8 cellular contexts compared by ENCODE assay signal in genomic region chr5:135426102-135427082, GRCh38. TPM values are rescaled to one million over a fixed set of nuclear protein-coding genes. Genes with fewer than 3 reads are reported as not detected.
A peak's percentile ranks its signal among the peaks of the same experiment; 100 is the strongest.
DNase-seq lines count a peak whose midpoint lies in the region; ATAC-seq and TF ChIP-seq lines count a peak whose summit lies in the region.

No MANE protein-coding gene starts in this region.

- TF ChIP-seq POLR2A in suprapubic skin (IDR thresholded peaks at IDR 0.05): no peak

- 68% methylated on average over 7 of the region's 7 CpGs for WGBS in suprapubic skin

- DNase-seq in GM13976 (ENCODE audit: low spot score) (peak; percentile 65), NCI-H2029 (lab: John Stamatoyannopoulos, UW) (peak; percentile 56), left ventricle myocardium superior (no peak), suprapubic skin (ENCODE audit: low spot score in 2 of 2) (no peak), NCI-H774 (lab: John Stamatoyannopoulos, UW) (no peak)
- peak; percentile 58 for DNase-seq in activated CD4-positive, alpha-beta T cell treated with anti-CD3 and anti-CD28 coated beads, Interleukin-2, amount 10 ng/mL, durations not matched to agents 7 days and 5 days

- POLR2A ChIA-PET in activated CD4-positive, alpha-beta T cell treated with anti-CD3 and anti-CD28 coated beads, Interleukin-2, amount 10 ng/mL, durations not matched to agents 7 days and 5 days (lab: Charles Lee): no interaction called here

- H3K4me1 ChIP-seq in suprapubic skin: no peaks in the 10 kb centered on the region

- no peak overlapping the region for H3K27ac ChIP-seq in C4-2B
- H3K27ac ChIP-seq in suprapubic skin: no peak overlapping the region

- H3K9me3 Mint-ChIP-seq in activated CD4-positive, alpha-beta T cell treated with anti-CD3 and anti-CD28 coated beads, Interleukin-2, amount 10 ng/mL, durations not matched to agents 7 days and 5 days: peaks cover 2% of the 10 kb centered on the region

- no peaks in the 10 kb centered on the region for H3K36me3 Mint-ChIP-seq in activated CD4-positive, alpha-beta T cell treated with anti-CD3 and anti-CD28 coated beads, Interleukin-2, amount 10 ng/mL, durations not matched to agents 7 days and 5 days (ENCODE audit: low read depth)

- in situ Hi-C loops in GM13976 (cut with MboI; ENCODE audit: low sequenced_read_pairs, unreplicated experiment): no loop called here

- H3K27ac Mint-ChIP-seq in activated CD4-positive, alpha-beta T cell treated with anti-CD3 and anti-CD28 coated beads, Interleukin-2, amount 10 ng/mL, durations not matched to agents 7 days and 5 days: peak overlapping the region; percentile 84

- ATAC-seq in HG02852 (IDR thresholded peaks at IDR 0.05; ENCODE audit: unreplicated experiment) (peak; percentile 77), left ventricle myocardium superior (peak; percentile 62)

- CTCF ChIA-PET in activated CD4-positive, alpha-beta T cell treated with anti-CD3 and anti-CD28 coated beads, Interleukin-2, amount 10 ng/mL, durations not matched to agents 7 days and 5 days (lab: Charles Lee): interaction anchor here (0.6 to 3.0 kb wide), 12 partner anchors 9 to 274 kb away, joined by 3 to 11 read pairs (median 3); partner anchors contain the start of gene MACROH2A1

- H3K4me3 Mint-ChIP-seq in activated CD4-positive, alpha-beta T cell treated with anti-CD3 and anti-CD28 coated beads, Interleukin-2, amount 10 ng/mL, durations not matched to agents 7 days and 5 days: no peak overlapping the region

- peaks cover 5% of the 10 kb centered on the region for H3K27me3 ChIP-seq in suprapubic skin

- H3K27me3 Mint-ChIP-seq in activated CD4-positive, alpha-beta T cell treated with anti-CD3 and anti-CD28 coated beads, Interleukin-2, amount 10 ng/mL, durations not matched to agents 7 days and 5 days: peaks cover 21% of the 10 kb centered on the region

- no peak for TF ChIP-seq EP300 in suprapubic skin (IDR thresholded peaks at IDR 0.05)

- H3K4me1 Mint-ChIP-seq in activated CD4-positive, alpha-beta T cell treated with anti-CD3 and anti-CD28 coated beads, Interleukin-2, amount 10 ng/mL, durations not matched to agents 7 days and 5 days: peaks cover 22% of the 10 kb centered on the region

- no peaks in the 10 kb centered on the region for H3K36me3 ChIP-seq in suprapubic skin

- H3K4me3 ChIP-seq in suprapubic skin: no peak overlapping the region

- intact Hi-C loops in left ventricle myocardium superior (cut with micrococcal nuclease): no loop called here

- H3K9me3 ChIP-seq in suprapubic skin: peaks cover 7% of the 10 kb centered on the region

- TF ChIP-seq CTCF in C4-2B (conservative IDR thresholded peaks at IDR 0.05) (peak; percentile 88), GM13976 (IDR thresholded peaks at IDR 0.05; ENCODE audit: borderline replicate concordance, control extremely low read depth, extremely low read depth, insufficient read depth, missing control alignments) (peak; percentile 71), suprapubic skin (IDR thresholded peaks at IDR 0.05) (peak; percentile 22 to 52)

RNA-seq across cellular contexts. Expression of gene DCANP1, which starts 20.8 kb away (rescaled TPM):
- not detected for total RNA-seq in activated CD4-positive, alpha-beta T cell treated with anti-CD3 and anti-CD28 coated beads, Interleukin-2, amount 10 ng/mL, durations not matched to agents 7 days and 5 days
- total RNA-seq in left ventricle myocardium superior (not detected), suprapubic skin (not detected)

RNA-seq across cellular contexts. Expression of gene TIFAB, which starts 25.8 kb away (rescaled TPM):
- total RNA-seq in activated CD4-positive, alpha-beta T cell treated with anti-CD3 and anti-CD28 coated beads, Interleukin-2, amount 10 ng/mL, durations not matched to agents 7 days and 5 days: not detected
- not detected for total RNA-seq in left ventricle myocardium superior
- total RNA-seq in suprapubic skin: under 1 TPM in 1 of 4 donors, not detected in 3; 0.08 TPM

RNA-seq across cellular contexts. Expression of gene MACROH2A1, which starts 27.4 kb away (rescaled TPM):
- total RNA-seq in activated CD4-positive, alpha-beta T cell treated with anti-CD3 and anti-CD28 coated beads, Interleukin-2, amount 10 ng/mL, durations not matched to agents 7 days and 5 days: 100 to 1,000 TPM; 287 to 297 TPM
- total RNA-seq in left ventricle myocardium superior (119 TPM), suprapubic skin (100 to 1,000 TPM; 196 to 251 (median 209) TPM)

Comparison
In these comparisons a context has a peak if more than half of its experiments do, and no peak if none do; other contexts are left out.
1. CTCF ChIP-seq: peak in every context shown above with its lines; median percentile 88 in C4-2B; 71 in GM13976; 37 in suprapubic skin.
2. DNase-seq: peak in GM13976 (single experiment), NCI-H2029 (single experiment) and activated CD4-positive, alpha-beta T cell treated with anti-CD3 and anti-CD28 coated beads, Interleukin-2, amount 10 ng/mL, durations not matched to agents 7 days and 5 days (single experiment); none in left ventricle myocardium superior (single experiment), suprapubic skin (0 of 2) and NCI-H774 (single experiment).